ENCODE assay signal across 15 cellular contexts in the genomic region with DNA sequence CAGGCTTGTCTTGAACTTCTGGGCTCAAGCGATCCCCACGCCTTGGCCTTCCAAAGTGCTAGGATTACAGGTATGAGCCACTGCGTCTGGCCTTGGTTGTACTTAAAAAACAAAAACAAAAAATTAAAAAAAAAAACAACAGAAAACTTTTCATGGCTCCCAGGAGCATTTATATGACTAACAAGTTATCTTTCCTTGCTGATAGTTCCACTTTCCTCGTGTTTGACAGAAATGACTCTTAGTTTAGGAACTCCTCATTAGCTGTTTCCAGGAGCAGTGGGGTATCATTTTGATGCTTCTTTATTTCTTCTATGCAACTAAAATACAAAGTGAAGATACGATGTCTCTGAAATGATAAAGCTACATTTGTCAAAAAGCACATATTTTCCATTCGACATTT.
DNase-seq lines count a peak whose midpoint lies in the region; ATAC-seq and TF ChIP-seq lines count a peak whose summit lies in the region.
"Had no signal": no experiment of that assay in that cellular context is flagged by ENCODE, and none has a peak within 500 bp of the region (broad histone marks: within the 10 kb centered on the region; RNA-seq: fewer than 3 reads in every experiment).

No MANE protein-coding gene starts in this region.

- H3K9me3 ChIP-seq in Panc1 (ENCODE audit: control insufficient read depth, insufficient read depth, low read depth, low read length) (no peaks in the 10 kb centered on the region), esophagus squamous epithelium (no peaks in the 10 kb centered on the region), neuronal stem cell (replicated peaks in 1 of 2; ENCODE audit: control insufficient read depth in 2 of 2, insufficient read depth in 1 of 2, low read depth in 1 of 2, low read length in 2 of 2) (no peaks in the 10 kb centered on the region)
- H3K9me3 ChIP-seq: tibial nerve had no signal

- peaks cover 62% of the 10 kb centered on the region for H3K4me1 ChIP-seq in Panc1 (ENCODE audit: control insufficient read depth, insufficient read depth, low read length)
- peaks cover 11 to 64% (median 33%) of the 10 kb centered on the region in 3 donors for H3K4me1 ChIP-seq in esophagus squamous epithelium
- H3K4me1 ChIP-seq in neuronal stem cell (ENCODE audit: control insufficient read depth in 2 of 2, insufficient read depth in 1 of 2, low read depth in 1 of 2, low read length in 2 of 2) = peaks cover 14 to 31% of the 10 kb centered on the region in 2 donors

- peak overlapping the region; percentile 19 for H3K4me3 Mint-ChIP-seq in activated T-cell treated with anti-CD3 and anti-CD28 coated beads, Interleukin-2, amount 50 U/mL, for 24 hours
- H3K4me3 Mint-ChIP-seq in stimulated activated effector memory CD8-positive, alpha-beta T cell treated with anti-CD3 and anti-CD28 coated beads, Interleukin-12 subunit alpha, Interleukin-12 subunit beta, amount 100 ng/mL, for 72 hours = peak overlapping the region; percentile 11

- H3K23ac ChIP-seq in neuronal stem cell (ENCODE audit: low read depth, low read length, poor library complexity) = no peak overlapping the region

- peak overlapping the region; percentile 92 for H3K27ac ChIP-seq in Panc1 (ENCODE audit: low read length)
- peak overlapping the region in 3 of 4 donors; percentile 1 to 70 (median 45) for H3K27ac ChIP-seq in esophagus squamous epithelium
- H3K27ac ChIP-seq in neuronal stem cell (replicated peaks; ENCODE audit: low read length) = no peak overlapping the region

- no peak overlapping the region for H2BK12ac ChIP-seq in neuronal stem cell (ENCODE audit: low read length)

- TF ChIP-seq POLR2A in esophagus squamous epithelium (IDR thresholded peaks at IDR 0.05) = no peak

- no peak overlapping the region for H2AK5ac ChIP-seq in neuronal stem cell (ENCODE audit: low read depth, low read length)

- CTCF ChIA-PET in Panc1 (lab: Charles Lee) = no interaction called here

- peak overlapping the region; percentile 98 for H3K27ac Mint-ChIP-seq in activated T-cell treated with anti-CD3 and anti-CD28 coated beads, Interleukin-2, amount 50 U/mL, for 24 hours
- H3K27ac Mint-ChIP-seq in stimulated activated effector memory CD8-positive, alpha-beta T cell treated with anti-CD3 and anti-CD28 coated beads, Interleukin-12 subunit alpha, Interleukin-12 subunit beta, amount 100 ng/mL, for 72 hours = peak overlapping the region; percentile 64

- H3K27me3 Mint-ChIP-seq in activated T-cell treated with anti-CD3 and anti-CD28 coated beads, Interleukin-2, amount 50 U/mL, for 24 hours = no peaks in the 10 kb centered on the region
- H3K27me3 Mint-ChIP-seq: activated naive CD8-positive, alpha-beta T cell treated with anti-CD3 and anti-CD28 coated beads, Interleukin-2, amount 10 ng/mL, durations not matched to agents 7 days and 5 days had no signal

- H4K8ac ChIP-seq in neuronal stem cell (ENCODE audit: low read depth, low read length) = no peak overlapping the region

- no TSS peak for BruUV-seq in Panc1 (replicated peaks; lab: Mats Ljungman, UMichigan)

- H3K4me3 ChIP-seq in Panc1 (ENCODE audit: low read depth in 2 of 2, low read length in 2 of 2) (no peak overlapping the region), esophagus squamous epithelium (no peak overlapping the region), neuronal stem cell (ENCODE audit: low read length in 2 of 2) (no peak overlapping the region)
- H3K4me3 ChIP-seq: tibial nerve had no signal

- POLR2A ChIA-PET in Panc1 (lab: Charles Lee) = interaction anchor here (0.5 kb wide), 1 partner anchor 34 kb away, joined by 4 read pairs; no protein-coding TSS in a partner anchor

- H4K91ac ChIP-seq in neuronal stem cell (ENCODE audit: low read depth, low read length, poor library complexity) = no peak overlapping the region

- H2AFZ ChIP-seq in neuronal stem cell (ENCODE audit: low read length) = no peak overlapping the region

- no peak overlapping the region for H2BK15ac ChIP-seq in neuronal stem cell (ENCODE audit: low read length)

- in situ Hi-C loops in Panc1 (cut with HindIII; ENCODE audit: low pct_unique_long_range_greater_than_20kb, low sequenced_read_pairs) = no loop called here

- H3K79me1 ChIP-seq in neuronal stem cell (ENCODE audit: low read depth, low read length) = no peaks in the 10 kb centered on the region

- H3K9me3 Mint-ChIP-seq in activated T-cell treated with anti-CD3 and anti-CD28 coated beads, Interleukin-2, amount 50 U/mL, for 24 hours = no peaks in the 10 kb centered on the region
- H3K9me3 Mint-ChIP-seq in stimulated activated effector memory CD8-positive, alpha-beta T cell treated with anti-CD3 and anti-CD28 coated beads, Interleukin-12 subunit alpha, Interleukin-12 subunit beta, amount 100 ng/mL, for 72 hours = no peaks in the 10 kb centered on the region
- H3K9me3 Mint-ChIP-seq: activated naive CD8-positive, alpha-beta T cell treated with anti-CD3 and anti-CD28 coated beads, Interleukin-2, amount 10 ng/mL, durations not matched to agents 7 days and 5 days had no signal

- H3K4ac ChIP-seq in neuronal stem cell (ENCODE audit: low read length) = no peak overlapping the region

- TF ChIP-seq CTCF in Panc1 (IDR thresholded peaks at IDR 0.05) (no peak), esophagus squamous epithelium (IDR thresholded peaks at IDR 0.05) (no peak)

- no peak overlapping the region for H3K4me2 ChIP-seq in neuronal stem cell (ENCODE audit: insufficient read depth, low read length, poor library complexity, severe bottlenecking)

- no peak for DNase-seq in activated T-cell treated with anti-CD3 and anti-CD28 coated beads, Interleukin-2, amount 50 U/mL, for 24 hours
- DNase-seq in activated T-cell treated with anti-CD3 and anti-CD28 coated beads, Interleukin-2, amount 50 U/mL, for 1 hour = no peak
- DNase-seq in Panc1 (ENCODE audit: low read depth, low spot score) (no peak), esophagus squamous epithelium (lab: John Stamatoyannopoulos, UW) (no peak), neuronal stem cell (ENCODE audit: low spot score) (no peak), retina (no peak)
- DNase-seq in stimulated activated effector memory CD8-positive, alpha-beta T cell treated with anti-CD3 and anti-CD28 coated beads, Interleukin-12 subunit alpha, Interleukin-12 subunit beta, amount 100 ng/mL, for 72 hours (ENCODE audit: low spot score in 2 of 2) = no peak
- DNase-seq: activated CD4-positive, CD25-positive, alpha-beta regulatory T cell; activated naive CD8-positive, alpha-beta T cell treated with anti-CD3 and anti-CD28 coated beads, Interleukin-2, amount 10 ng/mL, durations not matched to agents 7 days and 5 days; effector CD8-positive, alpha-beta T cell; NCI-H1092 treated with DMSO at 0.1 percent for 48 hours; NCI-H524; SHP77 treated with DMSO at 0.1 percent for 48 hours had no signal

- intact Hi-C loops in Panc1 (cut with micrococcal nuclease; ENCODE audit: unreplicated experiment) = loop anchor here (10.0 kb wide), 1 partner anchor 97 kb away; no protein-coding TSS in a partner anchor
- intact Hi-C loops in esophagus squamous epithelium (cut with DNase I) = no loop called here

- no peak overlapping the region for H3K9ac ChIP-seq in neuronal stem cell (ENCODE audit: low read depth, low read length, poor library complexity)

- no peak overlapping the region for H3K14ac ChIP-seq in neuronal stem cell (ENCODE audit: low read length)

- H3K36me3 ChIP-seq in Panc1 (ENCODE audit: control insufficient read depth, insufficient read depth, low read length) (no peaks in the 10 kb centered on the region), esophagus squamous epithelium (no peaks in the 10 kb centered on the region), neuronal stem cell (replicated peaks in 1 of 2; ENCODE audit: control insufficient read depth in 2 of 2, insufficient read depth in 2 of 2, low read length in 2 of 2) (no peaks in the 10 kb centered on the region)
- H3K36me3 ChIP-seq: tibial nerve had no signal

- H3K4me1 Mint-ChIP-seq in activated T-cell treated with anti-CD3 and anti-CD28 coated beads, Interleukin-2, amount 50 U/mL, for 24 hours (ENCODE audit: low read depth) = peaks cover 85% of the 10 kb centered on the region
- H3K4me1 Mint-ChIP-seq in stimulated activated effector memory CD8-positive, alpha-beta T cell treated with anti-CD3 and anti-CD28 coated beads, Interleukin-12 subunit alpha, Interleukin-12 subunit beta, amount 100 ng/mL, for 72 hours = peaks cover 34% of the 10 kb centered on the region

- H2BK120ac ChIP-seq in neuronal stem cell (ENCODE audit: low read depth, low read length) = no peak overlapping the region

- WGBS in esophagus squamous epithelium, 2 donors = 72 to 77% methylated on average over 5 to 6 of the region's 6 CpGs
- WGBS in neuronal stem cell (ENCODE audit: extremely low coverage in 2 of 2, insufficient read length in 2 of 2, insufficient replicate concordance in 1 of 2), 2 donors = no CpG with 5 or more reads among the region's 6 CpGs

- peaks cover 63% of the 10 kb centered on the region for H3K36me3 Mint-ChIP-seq in activated T-cell treated with anti-CD3 and anti-CD28 coated beads, Interleukin-2, amount 50 U/mL, for 24 hours (ENCODE audit: low read depth)
- H3K36me3 Mint-ChIP-seq in stimulated activated effector memory CD8-positive, alpha-beta T cell treated with anti-CD3 and anti-CD28 coated beads, Interleukin-12 subunit alpha, Interleukin-12 subunit beta, amount 100 ng/mL, for 72 hours = peaks cover 5% of the 10 kb centered on the region

- no peaks in the 10 kb centered on the region for H3K27me3 ChIP-seq in Panc1 (ENCODE audit: control insufficient read depth, insufficient read depth, low read length)
- H3K27me3 ChIP-seq in esophagus squamous epithelium = no peaks in the 10 kb centered on the region
- no peaks in the 10 kb centered on the region for H3K27me3 ChIP-seq in neuronal stem cell (ENCODE audit: control insufficient read depth in 3 of 3, insufficient read depth in 3 of 3, low read depth in 1 of 3, low read length in 3 of 3)
- H3K27me3 ChIP-seq: tibial nerve had no signal

- no peak overlapping the region for H2BK5ac ChIP-seq in neuronal stem cell (ENCODE audit: low read length)

- ATAC-seq in Panc1 (no peak), HG03280 (IDR thresholded peaks at IDR 0.05; ENCODE audit: unreplicated experiment) (no peak)
- ATAC-seq in stimulated activated effector memory CD8-positive, alpha-beta T cell treated with anti-CD3 and anti-CD28 coated beads, Interleukin-12 subunit alpha, Interleukin-12 subunit beta, amount 100 ng/mL, for 72 hours = no peak

- H3K18ac ChIP-seq in neuronal stem cell (ENCODE audit: low read length) = no peak overlapping the region
